Comparison of ENCODE assay signal across 9 cellular contexts in genomic region chr15:65212097-65212496, GRCh38. TPM values are rescaled to one million over a fixed set of nuclear protein-coding genes. Genes with fewer than 3 reads are reported as not detected.
A peak's percentile ranks its signal among the peaks of the same experiment; 100 is the strongest.
DNase-seq lines count a peak whose midpoint lies in the region; ATAC-seq, FAIRE-seq and TF ChIP-seq lines count a peak whose summit lies in the region.
"Had no signal": no experiment of that assay in that cellular context is flagged by ENCODE, and none has a peak within 500 bp of the region (broad histone marks: within the 10 kb centered on the region; RNA-seq: fewer than 3 reads in every experiment).

No MANE protein-coding gene starts in this region.

- H3K4me1 ChIP-seq in keratinocyte (ENCODE audit: control insufficient read depth, extremely low read depth, insufficient read depth, low read length) (no peaks in the 10 kb centered on the region), suprapubic skin (peaks cover 18% of the 10 kb centered on the region)

- TF ChIP-seq CTCF in HL-60 (IDR thresholded peaks at IDR 0.05; ENCODE audit: insufficient read depth, low read length) (peak; percentile 40), keratinocyte (optimal IDR thresholded peaks at IDR 0.05 in 1 of 3, IDR thresholded peaks at IDR 0.05 in 1 of 3, conservative IDR thresholded peaks at IDR 0.05 in 1 of 3; ENCODE audit: extremely low read depth in 1 of 3, insufficient read depth in 2 of 3, low read length in 3 of 3) (peak; percentile 49 to 67 (median 54)), suprapubic skin (IDR thresholded peaks at IDR 0.05) (peak in 1 of 2 donors; percentile 13)
- peak; percentile 61 for TF ChIP-seq CTCF in activated CD8-positive, alpha-beta T cell treated with anti-CD3 and anti-CD28 coated beads for 36 hours (IDR thresholded peaks at IDR 0.05)

- H3K36me3 ChIP-seq in keratinocyte (ENCODE audit: control insufficient read depth in 2 of 2, extremely low read depth in 1 of 2, insufficient read depth in 2 of 2, low read length in 2 of 2) (no peaks in the 10 kb centered on the region), suprapubic skin (no peaks in the 10 kb centered on the region)
- H3K36me3 ChIP-seq: thoracic aorta had no signal

- no peak overlapping the region for H3K4me2 ChIP-seq in keratinocyte (ENCODE audit: control insufficient read depth, extremely low read depth, insufficient read depth, low read depth, low read length)

- H3K36me3 Mint-ChIP-seq in activated CD8-positive, alpha-beta T cell treated with anti-CD3 and anti-CD28 coated beads for 36 hours (ENCODE audit: low read depth) = no peaks in the 10 kb centered on the region

- H3K9ac ChIP-seq in keratinocyte (ENCODE audit: control insufficient read depth, extremely low read depth, insufficient read depth, low read length) = no peak overlapping the region

- H3K4me3 ChIP-seq in HL-60 (replicated peaks; ENCODE audit: insufficient read depth, low read length) (no peak overlapping the region), keratinocyte (ENCODE audit: control insufficient read depth in 2 of 3, extremely low read depth in 1 of 3, insufficient read depth in 2 of 3, low read depth in 1 of 3, low read length in 3 of 3) (no peak overlapping the region), suprapubic skin (no peak overlapping the region)
- H3K4me3 ChIP-seq: thoracic aorta had no signal

- no peak overlapping the region for H3K4me3 Mint-ChIP-seq in activated CD8-positive, alpha-beta T cell treated with anti-CD3 and anti-CD28 coated beads for 36 hours

- H3K9me3 Mint-ChIP-seq in activated CD8-positive, alpha-beta T cell treated with anti-CD3 and anti-CD28 coated beads for 36 hours = no peaks in the 10 kb centered on the region

- H3K27ac Mint-ChIP-seq in activated CD8-positive, alpha-beta T cell treated with anti-CD3 and anti-CD28 coated beads for 36 hours = no peak overlapping the region

- POLR2A ChIA-PET in activated CD8-positive, alpha-beta T cell treated with anti-CD3 and anti-CD28 coated beads for 36 hours (lab: Charles Lee) = interaction anchor here (0.5 to 1.3 kb wide), 8 partner anchors 9 to 199 kb away, joined by 3 to 4 read pairs (median 4); partner anchors contain the start of genes PARP16 and RNU5B-1

- intact Hi-C loops in activated CD8-positive, alpha-beta T cell treated with anti-CD3 and anti-CD28 coated beads for 36 hours (cut with micrococcal nuclease) = no loop called here

- CTCF ChIA-PET in activated CD8-positive, alpha-beta T cell treated with anti-CD3 and anti-CD28 coated beads for 36 hours (lab: Charles Lee) = interaction anchor here (0.6 to 2.0 kb wide), 17 partner anchors 10 to 188 kb away, joined by 3 to 10 read pairs (median 3); partner anchors contain the start of genes PARP16 and RNU5A-1

- no peak for TF ChIP-seq POLR2A in suprapubic skin (IDR thresholded peaks at IDR 0.05)

- H3K27me3 ChIP-seq in HL-60 (ENCODE audit: insufficient read depth, poor library complexity, severe bottlenecking) = no peaks in the 10 kb centered on the region
- H3K27me3 ChIP-seq in keratinocyte (ENCODE audit: control insufficient read depth, extremely low read depth, insufficient read depth, low read length) = no peaks in the 10 kb centered on the region
- no peaks in the 10 kb centered on the region for H3K27me3 ChIP-seq in suprapubic skin

- no peaks in the 10 kb centered on the region for H3K27me3 Mint-ChIP-seq in activated CD8-positive, alpha-beta T cell treated with anti-CD3 and anti-CD28 coated beads for 36 hours

- 68% methylated on average over 5 of the region's 5 CpGs for WGBS in suprapubic skin

- no peaks in the 10 kb centered on the region for H3K9me1 ChIP-seq in keratinocyte (ENCODE audit: control insufficient read depth, extremely low read depth, insufficient read depth, low read length)

- peak; percentile 96 for ATAC-seq in activated CD8-positive, alpha-beta T cell treated with anti-CD3 and anti-CD28 coated beads for 36 hours
- ATAC-seq in HG03469 (IDR thresholded peaks at IDR 0.05; ENCODE audit: unreplicated experiment) = no peak

- no peaks in the 10 kb centered on the region for H3K79me2 ChIP-seq in keratinocyte (ENCODE audit: control insufficient read depth, insufficient read depth, low read length)

- peaks cover 5% of the 10 kb centered on the region for H3K4me1 Mint-ChIP-seq in activated CD8-positive, alpha-beta T cell treated with anti-CD3 and anti-CD28 coated beads for 36 hours (ENCODE audit: low read depth)

- no peaks in the 10 kb centered on the region for H4K20me1 ChIP-seq in keratinocyte (ENCODE audit: control insufficient read depth, extremely low read depth, insufficient read depth, low read length)

- no peak overlapping the region for H3K27ac ChIP-seq in HL-60 (replicated peaks)
- no peak overlapping the region for H3K27ac ChIP-seq in keratinocyte (ENCODE audit: control insufficient read depth, insufficient read depth, low read length)
- peak overlapping the region; percentile 32 for H3K27ac ChIP-seq in suprapubic skin
- H3K27ac ChIP-seq: thoracic aorta had no signal

- no peak overlapping the region for H2AFZ ChIP-seq in keratinocyte (ENCODE audit: control insufficient read depth, low read length)

- FAIRE-seq in keratinocyte (lab: Jason Lieb, UNC) = no peak

- dilution Hi-C loops in keratinocyte (cut with MboI; ENCODE audit: extremely low pct_ligation_motif_present, low sequenced_read_pairs) = no loop called here

- DNase-seq in AML-193 (lab: John Stamatoyannopoulos, UW) (peak; percentile 16 to 23), HL-60 (ENCODE audit: low read depth in 1 of 2, low spot score in 1 of 2) (peak in 1 of 2 experiments; percentile 52), keratinocyte (ENCODE audit: low read depth, low spot score) (no peak), suprapubic skin (ENCODE audit: low spot score in 2 of 2) (no peak), kidney tubule cell (ENCODE audit: low spot score) (no peak), 8988T (no peak)
- peak; percentile 84 for DNase-seq in activated CD8-positive, alpha-beta T cell treated with anti-CD3 and anti-CD28 coated beads for 36 hours

- no peak for TF ChIP-seq EP300 in suprapubic skin (IDR thresholded peaks at IDR 0.05)

- H3K9me3 ChIP-seq in keratinocyte (ENCODE audit: control insufficient read depth, low read depth, low read length) = no peaks in the 10 kb centered on the region
- no peaks in the 10 kb centered on the region for H3K9me3 ChIP-seq in suprapubic skin
- H3K9me3 ChIP-seq: thoracic aorta had no signal

RNA-seq across cellular contexts. Expression of gene CILP, which starts 0.8 kb away (rescaled TPM):
- not detected for total RNA-seq in activated CD8-positive, alpha-beta T cell treated with anti-CD3 and anti-CD28 coated beads for 36 hours
- 0.03 TPM in 1 of 3 replicates, not detected in the others for polyA plus RNA-seq in keratinocyte
- polyA plus RNA-seq in keratinocyte (2011; ENCODE audit: low read depth) = not detected
- not detected in 2 replicates for polyA plus RNA-seq in keratinocyte (2011; cell fraction: cytosol; rRNA removed)
- 0.03 TPM in 1 of 2 replicates, not detected in the other for polyA plus RNA-seq in keratinocyte (2011; cell fraction: nucleus; rRNA removed)
- not detected in 2 replicates for polyA plus RNA-seq in keratinocyte (2012; ENCODE audit: low replicate concordance)
- polyA minus RNA-seq in keratinocyte = not detected in 3 replicates
- not detected for polyA minus RNA-seq in keratinocyte (2011; cell fraction: cytosol; rRNA and poly(A)+ RNA removed)
- not detected in 2 replicates for polyA minus RNA-seq in keratinocyte (2011; cell fraction: nucleus; rRNA and poly(A)+ RNA removed)
- total RNA-seq in suprapubic skin = 10 to 100 TPM in 3 of 4 donors, 1 to 10 TPM in 1; 2.7 to 15.2 (median 11.3) TPM

RNA-seq across cellular contexts. Expression of gene CLPX, which starts 27.0 kb away (rescaled TPM):
- total RNA-seq in activated CD8-positive, alpha-beta T cell treated with anti-CD3 and anti-CD28 coated beads for 36 hours = 10 to 100 TPM; 76.7 to 77.4 TPM
- polyA plus RNA-seq in keratinocyte = 29.0 to 51.5 TPM (median 43.6 TPM) in 3 replicates
- 146 TPM for polyA plus RNA-seq in keratinocyte (2011; ENCODE audit: low read depth)
- polyA plus RNA-seq in keratinocyte (2011; cell fraction: cytosol; rRNA removed) = 27.6 and 47.7 TPM in 2 replicates
- 41.9 and 67.0 TPM in 2 replicates for polyA plus RNA-seq in keratinocyte (2011; cell fraction: nucleus; rRNA removed)
- 26.4 and 43.1 TPM in 2 replicates for polyA plus RNA-seq in keratinocyte (2012; ENCODE audit: low replicate concordance)
- 2.9 to 75.4 TPM (median 20.6 TPM) in 3 replicates for polyA minus RNA-seq in keratinocyte
- 22.8 TPM for polyA minus RNA-seq in keratinocyte (2011; cell fraction: cytosol; rRNA and poly(A)+ RNA removed)
- polyA minus RNA-seq in keratinocyte (2011; cell fraction: nucleus; rRNA and poly(A)+ RNA removed) = 27.9 and 46.7 TPM in 2 replicates
- total RNA-seq in suprapubic skin = 100 to 1,000 TPM in 1 of 4 donors, 10 to 100 TPM in 3; 45.5 to 103 (median 58.3) TPM

Comparison
In these comparisons a context has a peak if more than half of its experiments do, and no peak if none do; other contexts are left out.
1. DNase-seq: peak in AML-193 (2 of 2) and activated CD8-positive, alpha-beta T cell treated with anti-CD3 and anti-CD28 coated beads for 36 hours (single experiment); none in keratinocyte (single experiment), suprapubic skin (0 of 2), kidney tubule cell (single experiment) and 8988T (single experiment).